11 cellular contexts compared by ENCODE assay signal in genomic region chr16:17225551-17225950, GRCh38.
DNase-seq lines count a peak whose midpoint lies in the region; ATAC-seq, FAIRE-seq and TF ChIP-seq lines count a peak whose summit lies in the region.
"Had no signal": no experiment of that assay in that cellular context is flagged by ENCODE, and none has a peak within 500 bp of the region (broad histone marks: within the 10 kb centered on the region; RNA-seq: fewer than 3 reads in every experiment).

No MANE protein-coding gene starts in this region.

- H3K27ac ChIP-seq in duodenal mucosa (ENCODE audit: low read depth, low read length): peak overlapping the region; percentile 35

- peak overlapping the region; percentile 40 for H3K4me2 ChIP-seq in Loucy (ENCODE audit: low read depth, low read length, poor library complexity, severe bottlenecking)

- POLR2A ChIA-PET in MCF 10A (lab: Yijun Ruan, JAX): no interaction called here

- peak; percentile 67 for DNase-seq in AG10803 (ENCODE audit: low read depth)
- no peak for DNase-seq in natural killer cell treated with Interleukin-12 subunit alpha and Interleukin-12 subunit beta and Interleukin-15 and Interleukin-18, amount 100 ng/mL, for 72 hours (ENCODE audit: low spot score)
- no peak for DNase-seq in RCC 7860 (ENCODE audit: low spot score)
- DNase-seq in MCF 10A (ENCODE audit: unreplicated experiment): no peak
- DNase-seq: NCI-H345 had no signal

- peaks cover 7% of the 10 kb centered on the region for H3K9me3 Mint-ChIP-seq in natural killer cell treated with Interleukin-12 subunit alpha and Interleukin-12 subunit beta and Interleukin-15 and Interleukin-18, amount 100 ng/mL, for 72 hours
- H3K9me3 Mint-ChIP-seq in MCF 10A (ENCODE audit: unreplicated experiment): peaks cover 37% of the 10 kb centered on the region

- peak overlapping the region; percentile 82 to 89 for H3K27ac Mint-ChIP-seq in natural killer cell treated with Interleukin-12 subunit alpha and Interleukin-12 subunit beta and Interleukin-15 and Interleukin-18, amount 100 ng/mL, for 72 hours
- no peak overlapping the region for H3K27ac Mint-ChIP-seq in MCF 10A (ENCODE audit: low read depth, unreplicated experiment)

- no peak for TF ChIP-seq CTCF in AG10803 (conservative IDR thresholded peaks at IDR 0.05; ENCODE audit: low read length)
- no peak for TF ChIP-seq CTCF in Loucy (conservative IDR thresholded peaks at IDR 0.05; ENCODE audit: low read length)
- TF ChIP-seq CTCF in MCF 10A (IDR thresholded peaks at IDR 0.05; ENCODE audit: unreplicated experiment): no peak

- no peaks in the 10 kb centered on the region for H3K27me3 Mint-ChIP-seq in natural killer cell treated with Interleukin-12 subunit alpha and Interleukin-12 subunit beta and Interleukin-15 and Interleukin-18, amount 100 ng/mL, for 72 hours
- H3K27me3 Mint-ChIP-seq in MCF 10A (ENCODE audit: insufficient read depth, unreplicated experiment): no peaks in the 10 kb centered on the region

- no TSS peak for BruUV-seq in MCF 10A (replicated peaks; lab: Mats Ljungman, UMichigan)

- H3K36me3 Mint-ChIP-seq in natural killer cell treated with Interleukin-12 subunit alpha and Interleukin-12 subunit beta and Interleukin-15 and Interleukin-18, amount 100 ng/mL, for 72 hours: peaks cover 11% of the 10 kb centered on the region
- no peaks in the 10 kb centered on the region for H3K36me3 Mint-ChIP-seq in MCF 10A (ENCODE audit: insufficient read depth, unreplicated experiment)

- no peak overlapping the region for H3K4me3 ChIP-seq in AG10803 (ENCODE audit: low read length)
- peak overlapping the region; percentile 12 for H3K4me3 ChIP-seq in Loucy (ENCODE audit: low read length, poor library complexity, severe bottlenecking)
- peak overlapping the region; percentile 8 to 17 for H3K4me3 ChIP-seq in duodenal mucosa (ENCODE audit: low read depth in 1 of 2, low read length in 2 of 2)
- H3K4me3 ChIP-seq: skin epidermis had no signal

- H3K9me2 ChIP-seq in Loucy (replicated peaks; ENCODE audit: low read depth, low read length): no peaks in the 10 kb centered on the region

- peaks cover 94% of the 10 kb centered on the region for H3K79me2 ChIP-seq in Loucy (ENCODE audit: insufficient read depth, low read length)

- intact Hi-C loops in MCF 10A (cut with micrococcal nuclease): no loop called here

- no peaks in the 10 kb centered on the region for H3F3A ChIP-seq in Loucy (ENCODE audit: low read depth)

- CTCF ChIA-PET in MCF 10A (lab: Yijun Ruan, JAX): no interaction called here

- no peak for ATAC-seq in natural killer cell treated with Interleukin-12 subunit alpha and Interleukin-12 subunit beta and Interleukin-15 and Interleukin-18, amount 100 ng/mL, for 72 hours
- no peak for ATAC-seq in GM19328 (IDR thresholded peaks at IDR 0.05; ENCODE audit: unreplicated experiment)
- no peak for ATAC-seq in HG03565 (IDR thresholded peaks at IDR 0.05; ENCODE audit: unreplicated experiment)

- H3K4me1 ChIP-seq in Loucy (ENCODE audit: insufficient read depth, low read length, poor library complexity, severe bottlenecking) (peaks cover 21% of the 10 kb centered on the region), duodenal mucosa (ENCODE audit: control insufficient read depth in 1 of 2, insufficient read depth in 2 of 2, low read length in 2 of 2) (peaks cover 27 to 39% of the 10 kb centered on the region in 2 donors)

- H3K4me1 Mint-ChIP-seq in natural killer cell treated with Interleukin-12 subunit alpha and Interleukin-12 subunit beta and Interleukin-15 and Interleukin-18, amount 100 ng/mL, for 72 hours (ENCODE audit: low read depth in 2 of 2): peaks cover 51 to 57% of the 10 kb centered on the region in 2 donors
- H3K4me1 Mint-ChIP-seq in MCF 10A (ENCODE audit: insufficient read depth, unreplicated experiment): no peaks in the 10 kb centered on the region

- H3K36me3 ChIP-seq in Loucy (ENCODE audit: insufficient read depth, low read length) (peaks cover 67% of the 10 kb centered on the region; the same call in 1 of the 2 replicates), duodenal mucosa (ENCODE audit: control insufficient read depth in 1 of 2, insufficient read depth in 2 of 2, low read length in 2 of 2) (no peaks in the 10 kb centered on the region)

- FAIRE-seq in RCC 7860 (lab: Jason Lieb, UNC): no peak
- FAIRE-seq: TTC549 had no signal

- H3K9ac ChIP-seq in Loucy (ENCODE audit: low read depth, low read length, poor library complexity, severe bottlenecking) (peak overlapping the region; percentile 33), duodenal mucosa (ENCODE audit: low read depth in 1 of 2, low read length in 2 of 2) (peak overlapping the region in 1 of 2 donors; percentile 5)

- H4K20me1 ChIP-seq in Loucy (ENCODE audit: insufficient read depth, low read length, poor library complexity, severe bottlenecking): peaks cover 24% of the 10 kb centered on the region

- H3K9me3 ChIP-seq in Loucy (ENCODE audit: insufficient read depth, low read depth, low read length) (no peaks in the 10 kb centered on the region), duodenal mucosa (ENCODE audit: control insufficient read depth in 1 of 2, low read length in 2 of 2) (no peaks in the 10 kb centered on the region)

- peak overlapping the region; percentile 85 for H3K4me3 Mint-ChIP-seq in natural killer cell treated with Interleukin-12 subunit alpha and Interleukin-12 subunit beta and Interleukin-15 and Interleukin-18, amount 100 ng/mL, for 72 hours
- no peak overlapping the region for H3K4me3 Mint-ChIP-seq in MCF 10A (ENCODE audit: unreplicated experiment)

- H2AFZ ChIP-seq in Loucy (ENCODE audit: low read length): no peak overlapping the region

- H3K27me3 ChIP-seq in Loucy (ENCODE audit: insufficient read depth, low read length, poor library complexity, severe bottlenecking) (no peaks in the 10 kb centered on the region), duodenal mucosa (ENCODE audit: control insufficient read depth in 1 of 2, insufficient read depth in 2 of 2, low read length in 2 of 2) (no peaks in the 10 kb centered on the region)
